In genomic region chr7:75624134-75624832, GRCh38 we compare ENCODE assay signal across 9 cellular contexts.
A peak's percentile ranks its signal among the peaks of the same experiment; 100 is the strongest.
DNase-seq lines count a peak whose midpoint lies in the region; ATAC-seq and TF ChIP-seq lines count a peak whose summit lies in the region.
"Had no signal": no experiment of that assay in that cellular context is flagged by ENCODE, and none has a peak within 500 bp of the region (broad histone marks: within the 10 kb centered on the region; RNA-seq: fewer than 3 reads in every experiment).

No MANE protein-coding gene starts in this region.

- no peak overlapping the region for H3K9ac ChIP-seq in GM23248

- no peak for TF ChIP-seq EP300 in sigmoid colon (IDR thresholded peaks at IDR 0.05)

- H3K9me3 ChIP-seq in GM23248 (ENCODE audit: low read depth): no peaks in the 10 kb centered on the region
- peaks cover 19% of the 10 kb centered on the region for H3K9me3 ChIP-seq in left ventricle myocardium inferior (replicated peaks)
- H3K9me3 ChIP-seq in sigmoid colon: peaks cover 0 to 8% (median 2%) of the 10 kb centered on the region in 4 donors
- peaks cover 7% of the 10 kb centered on the region; the same call in 1 of the 2 replicates for H3K9me3 ChIP-seq in MG63

- H3K27ac ChIP-seq in GM23248 (no peak overlapping the region), left ventricle myocardium inferior (replicated peaks) (peak overlapping the region; percentile 61), sigmoid colon (peak overlapping the region in 2 of 4 donors; percentile 28 to 38)

- TF ChIP-seq CTCF in left ventricle myocardium inferior (IDR thresholded peaks at IDR 0.05; ENCODE audit: borderline replicate concordance) (no peak), sigmoid colon (IDR thresholded peaks at IDR 0.05) (no peak)

- H3F3A ChIP-seq in GM23248 (ENCODE audit: insufficient read depth): no peaks in the 10 kb centered on the region

- no peak for ATAC-seq in GM21717 (IDR thresholded peaks at IDR 0.05; ENCODE audit: unreplicated experiment)

- no peaks in the 10 kb centered on the region for H4K20me1 ChIP-seq in GM23248 (ENCODE audit: insufficient read depth)

- H3K9me2 ChIP-seq in GM23248 (ENCODE audit: insufficient read depth): no peaks in the 10 kb centered on the region

- DNase-seq in GM23248: peak; percentile 57
- peak; percentile 58 for DNase-seq in UCSD-AML1 (lab: John Stamatoyannopoulos, UW; ENCODE audit: unreplicated experiment)
- peak; percentile 47 for DNase-seq in left ventricle myocardium inferior
- DNase-seq in sigmoid colon: peak; percentile 78
- no peak for DNase-seq in MG63
- no peak for DNase-seq in NCI-H345 treated with DMSO at 0.1 percent for 48 hours (lab: John Stamatoyannopoulos, UW; ENCODE audit: unreplicated experiment)
- no peak for DNase-seq in D341Med (ENCODE audit: low spot score)
- DNase-seq: activated CD8-positive, alpha-beta memory T cell treated with anti-CD3 and anti-CD28 coated beads for 24 hours had no signal

- intact Hi-C loops in left ventricle myocardium inferior (cut with micrococcal nuclease): no loop called here
- intact Hi-C loops in sigmoid colon (cut with DNase I): no loop called here

- 85 to 87% methylated on average over 13 of the region's 13 CpGs for WGBS in GM23248 (ENCODE audit: low coverage in 1 of 2, low lambda C conversion rate in 2 of 2, missing lambda C conversion rate in 2 of 2), 2 experiments
- 78 to 89% methylated on average over 13 of the region's 13 CpGs for WGBS in sigmoid colon, 2 donors

- peak overlapping the region; percentile 53 for H2AFZ ChIP-seq in GM23248

- no peak for TF ChIP-seq POLR2A in sigmoid colon (IDR thresholded peaks at IDR 0.05)

- no peak overlapping the region for H3K4me3 ChIP-seq in GM23248
- H3K4me3 ChIP-seq in left ventricle myocardium inferior: no peak overlapping the region
- H3K4me3 ChIP-seq in sigmoid colon: no peak overlapping the region
- H3K4me3 ChIP-seq in MG63: no peak overlapping the region

- H3K79me2 ChIP-seq in GM23248 (ENCODE audit: insufficient read depth): no peaks in the 10 kb centered on the region

- 0 out of 2 replicates have a peak, but pooled peaks cover 7% of the 10 kb centered on the region for H3K4me1 ChIP-seq in GM23248 (ENCODE audit: insufficient read depth)
- H3K4me1 ChIP-seq in left ventricle myocardium inferior: peaks cover 29% of the 10 kb centered on the region
- H3K4me1 ChIP-seq in sigmoid colon: no peaks in the 10 kb centered on the region

- no peak overlapping the region for H3K4me2 ChIP-seq in GM23248 (ENCODE audit: unreplicated experiment)

- H3K27me3 ChIP-seq in GM23248 (replicated peaks; ENCODE audit: insufficient read depth): no peaks in the 10 kb centered on the region
- no peaks in the 10 kb centered on the region for H3K27me3 ChIP-seq in left ventricle myocardium inferior (ENCODE audit: low read depth)
- H3K27me3 ChIP-seq in sigmoid colon: no peaks in the 10 kb centered on the region
- no peaks in the 10 kb centered on the region for H3K27me3 ChIP-seq in MG63

- in situ Hi-C loops in GM23248 (cut with MboI): no loop called here

- no peaks in the 10 kb centered on the region for H3K36me3 ChIP-seq in GM23248 (ENCODE audit: low read depth)
- H3K36me3 ChIP-seq in left ventricle myocardium inferior: peaks cover 6% of the 10 kb centered on the region
- no peaks in the 10 kb centered on the region for H3K36me3 ChIP-seq in sigmoid colon
- no peaks in the 10 kb centered on the region for H3K36me3 ChIP-seq in MG63

Comparison
In these comparisons a context has a peak if more than half of its experiments do, and no peak if none do; other contexts are left out.
1. DNase-seq: peak in GM23248 (single experiment), UCSD-AML1 (single experiment), left ventricle myocardium inferior (single experiment) and sigmoid colon (single experiment); none in MG63 (single experiment), NCI-H345 treated with DMSO at 0.1 percent for 48 hours (single experiment) and D341Med (single experiment).